Comparison of ENCODE assay signal across 25 cellular contexts in genomic region chr1:230836801-230837200, GRCh38.
"Had no signal": no experiment of that assay in that cellular context is flagged by ENCODE, and none has a peak within 500 bp of the region (broad histone marks: within the 10 kb centered on the region; RNA-seq: fewer than 3 reads in every experiment).

No MANE protein-coding gene starts in this region.

- H3K9me3 Mint-ChIP-seq: activated T-helper 1 cell treated with anti-CD3 and anti-CD28 coated beads, Interleukin-12 subunit alpha, Interleukin-12 subunit beta, Interleukin-2, Interleukin-4 antibody, amounts not matched to agents 30 ng/mL and 10 ng/mL and 1 ng/mL, durations not matched to agents 14 hours and 24 hours and 36 hours; dendritic cell treated with granulocyte-macrophage colony-stimulating factor and Interleukin-4, amounts not matched to agents 40 ng/mL and 50 ng/mL, for 4 days; natural killer cell treated with Interleukin-12 subunit alpha and Interleukin-12 subunit beta and Interleukin-15 and Interleukin-18, amount 100 ng/mL, for 72 hours; stimulated activated effector memory CD8-positive, alpha-beta T cell treated with anti-CD3 and anti-CD28 coated beads, Interleukin-12 subunit alpha, Interleukin-12 subunit beta, amount 100 ng/mL, for 72 hours; WTC11 had no signal

- H3K4me1 Mint-ChIP-seq: activated naive CD8-positive, alpha-beta T cell treated with anti-CD3 and anti-CD28 coated beads for 36 hours; stimulated activated effector memory CD8-positive, alpha-beta T cell treated with anti-CD3 and anti-CD28 coated beads, Interleukin-12 subunit alpha, Interleukin-12 subunit beta, amount 100 ng/mL, for 72 hours; T-helper 17 cell; WTC11 had no signal

- H3K4me1 ChIP-seq: adrenal gland, right lobe of liver, thyroid gland, upper lobe of left lung had no signal

- H3K27me3 ChIP-seq: adrenal gland, right lobe of liver, thyroid gland, upper lobe of left lung had no signal

- H3K4me3 Mint-ChIP-seq: activated CD8-positive, alpha-beta T cell treated with anti-CD3 and anti-CD28 coated beads for 36 hours; activated naive CD4-positive, alpha-beta T cell treated with anti-CD3 and anti-CD28 coated beads for 36 hours; activated naive CD8-positive, alpha-beta T cell treated with anti-CD3 and anti-CD28 coated beads for 36 hours; activated T-helper 1 cell treated with anti-CD3 and anti-CD28 coated beads, Interleukin-12 subunit alpha, Interleukin-12 subunit beta, Interleukin-2, Interleukin-4 antibody, amounts not matched to agents 30 ng/mL and 10 ng/mL and 1 ng/mL, durations not matched to agents 14 hours and 24 hours and 36 hours; dendritic cell treated with granulocyte-macrophage colony-stimulating factor and Interleukin-4, amounts not matched to agents 40 ng/mL and 50 ng/mL, for 4 days; natural killer cell treated with Interleukin-12 subunit alpha and Interleukin-12 subunit beta and Interleukin-15 and Interleukin-18, amount 100 ng/mL, for 72 hours; stimulated activated effector memory CD8-positive, alpha-beta T cell treated with anti-CD3 and anti-CD28 coated beads, Interleukin-12 subunit alpha, Interleukin-12 subunit beta, amount 100 ng/mL, for 72 hours; stimulated activated naive CD8-positive, alpha-beta T cell treated with anti-CD3 and anti-CD28 coated beads, Interleukin-15, Interleukin-2, amounts not matched to agents 100 ng/mL and 50 ng/mL, for 24 hours; T-helper 17 cell; WTC11 had no signal

- ATAC-seq: activated CD8-positive, alpha-beta T cell treated with anti-CD3 and anti-CD28 coated beads for 36 hours; mucosa of descending colon; natural killer cell treated with Interleukin-12 subunit alpha and Interleukin-12 subunit beta and Interleukin-15 and Interleukin-18, amount 100 ng/mL, for 72 hours; right lobe of liver; SK-N-SH treated with all-trans-retinoic acid at 6 μM for 48 hours; stimulated activated effector memory CD8-positive, alpha-beta T cell treated with anti-CD3 and anti-CD28 coated beads, Interleukin-12 subunit alpha, Interleukin-12 subunit beta, amount 100 ng/mL, for 72 hours; T-helper 17 cell; WTC11 had no signal

- H3K36me3 Mint-ChIP-seq: natural killer cell treated with Interleukin-12 subunit alpha and Interleukin-12 subunit beta and Interleukin-15 and Interleukin-18, amount 100 ng/mL, for 72 hours had no signal

- H3K27ac ChIP-seq: adrenal gland, left ventricle myocardium inferior, right lobe of liver, thyroid gland, upper lobe of left lung had no signal

- H3K27ac Mint-ChIP-seq: activated CD8-positive, alpha-beta T cell treated with anti-CD3 and anti-CD28 coated beads for 36 hours; activated naive CD4-positive, alpha-beta T cell treated with anti-CD3 and anti-CD28 coated beads for 36 hours; activated naive CD8-positive, alpha-beta T cell treated with anti-CD3 and anti-CD28 coated beads for 36 hours; activated T-helper 1 cell treated with anti-CD3 and anti-CD28 coated beads, Interleukin-12 subunit alpha, Interleukin-12 subunit beta, Interleukin-2, Interleukin-4 antibody, amounts not matched to agents 30 ng/mL and 10 ng/mL and 1 ng/mL, durations not matched to agents 14 hours and 24 hours and 36 hours; dendritic cell treated with granulocyte-macrophage colony-stimulating factor and Interleukin-4, amounts not matched to agents 40 ng/mL and 50 ng/mL, for 4 days; natural killer cell treated with Interleukin-12 subunit alpha and Interleukin-12 subunit beta and Interleukin-15 and Interleukin-18, amount 100 ng/mL, for 72 hours; stimulated activated effector memory CD8-positive, alpha-beta T cell treated with anti-CD3 and anti-CD28 coated beads, Interleukin-12 subunit alpha, Interleukin-12 subunit beta, amount 100 ng/mL, for 72 hours; stimulated activated naive CD8-positive, alpha-beta T cell treated with anti-CD3 and anti-CD28 coated beads, Interleukin-15, Interleukin-2, amounts not matched to agents 100 ng/mL and 50 ng/mL, for 24 hours; T-helper 17 cell; WTC11 had no signal

- H3K4me3 ChIP-seq: adrenal gland, left ventricle myocardium inferior, lung, mucosa of descending colon, right lobe of liver, thyroid gland, upper lobe of left lung had no signal

- H3K9me3 ChIP-seq: adrenal gland, left ventricle myocardium inferior, mucosa of descending colon, right lobe of liver, thyroid gland, upper lobe of left lung had no signal

- DNase-seq: activated CD4-positive, alpha-beta T cell treated with anti-CD3 and anti-CD28 coated beads for 1 hour; activated CD4-positive, alpha-beta T cell treated with anti-CD3 and anti-CD28 coated beads, Interleukin-2, amount 50 U/mL, for 1 hour; activated CD8-positive, alpha-beta T cell treated with anti-CD3 and anti-CD28 coated beads for 36 hours; activated effector memory CD4-positive, alpha-beta T cell treated with anti-CD3 and anti-CD28 coated beads, Interleukin-2, amount 50 U/mL, for 16 hours; activated naive CD4-positive, alpha-beta T cell treated with anti-CD3 and anti-CD28 coated beads for 36 hours; activated naive CD8-positive, alpha-beta T cell treated with anti-CD3 and anti-CD28 coated beads for 36 hours; activated T-cell treated with anti-CD3 and anti-CD28 coated beads, Interleukin-2, amount 50 U/mL, for 1 hour; caudate nucleus; effector CD8-positive, alpha-beta T cell; left ventricle myocardium inferior; mucosa of descending colon; right lobe of liver; stimulated activated CD4-positive, alpha-beta T cell treated with anti-CD3 and anti-CD28 coated beads, Interleukin-4, amount 100 ng/mL, for 1 hour; T-helper 17 cell; thyroid gland; upper lobe of left lung had no signal
